In the genomic region with DNA sequence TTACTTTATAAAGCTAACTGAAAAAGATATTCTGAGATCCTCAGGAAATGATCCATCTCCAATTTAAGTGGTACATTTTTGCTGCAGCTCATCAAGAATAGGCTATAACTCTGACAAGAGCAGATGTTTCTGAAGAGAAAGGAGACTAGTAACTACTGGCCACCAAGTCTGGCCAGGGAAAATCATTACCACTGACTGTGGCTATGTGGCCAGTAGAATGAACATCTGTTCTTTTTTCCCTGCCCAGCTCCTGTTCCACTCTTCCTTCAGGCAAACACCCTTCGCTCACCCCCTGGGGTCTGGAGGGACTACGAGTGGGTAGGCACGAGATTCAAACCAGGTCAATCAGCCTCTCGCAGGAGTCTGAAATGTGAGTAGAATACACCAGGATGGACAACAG, we compare ENCODE assay signal across 19 cellular contexts. TPM values are rescaled to one million over a fixed set of nuclear protein-coding genes. Genes with fewer than 3 reads are reported as not detected.
A peak's percentile ranks its signal among the peaks of the same experiment; 100 is the strongest.
DNase-seq lines count a peak whose midpoint lies in the region; ATAC-seq and TF ChIP-seq lines count a peak whose summit lies in the region.
"Had no signal": no experiment of that assay in that cellular context is flagged by ENCODE, and none has a peak within 500 bp of the region (broad histone marks: within the 10 kb centered on the region; RNA-seq: fewer than 3 reads in every experiment).

No MANE protein-coding gene starts in this region.

- CTCF ChIA-PET in activated naive CD4-positive, alpha-beta T cell treated with anti-CD3 and anti-CD28 coated beads for 36 hours (lab: Charles Lee) = interaction anchor here (0.6 to 2.0 kb wide), 6 partner anchors 12 to 80 kb away, joined by 3 to 7 read pairs (median 4); no protein-coding TSS in a partner anchor

- peaks cover 6% of the 10 kb centered on the region for H3F3A ChIP-seq in OCI-LY1 (ENCODE audit: insufficient read depth, low read length)

- peaks cover 70% of the 10 kb centered on the region for H3K36me3 ChIP-seq in OCI-LY1 (ENCODE audit: insufficient read depth, low read length)
- H3K36me3 ChIP-seq: right atrium auricular region had no signal

- TF ChIP-seq CTCF in OCI-LY1 (IDR thresholded peaks at IDR 0.05; ENCODE audit: low read length) (no peak), GM13977 (IDR thresholded peaks at IDR 0.05; ENCODE audit: extremely low read depth, insufficient read depth, missing control alignments) (no peak)

- no peak overlapping the region for H3K4me3 ChIP-seq in OCI-LY1 (ENCODE audit: low read depth, low read length, poor library complexity, severe bottlenecking)
- H3K4me3 ChIP-seq: gastroesophageal sphincter, right atrium auricular region, SJSA1 had no signal

- no peaks in the 10 kb centered on the region for H4K20me1 ChIP-seq in OCI-LY1 (ENCODE audit: insufficient read depth, low read length)

- H3K27me3 Mint-ChIP-seq in activated naive CD4-positive, alpha-beta T cell treated with anti-CD3 and anti-CD28 coated beads for 36 hours (ENCODE audit: low read depth) = no peaks in the 10 kb centered on the region
- H3K27me3 Mint-ChIP-seq in stimulated activated naive B cell treated with anti-CD40 and anti-IgM and Interleukin-4, amounts not matched to agents 10 μg/mL and 1 μg/mL and 100 μg/mL, for 72 hours = no peaks in the 10 kb centered on the region
- H3K27me3 Mint-ChIP-seq: activated B cell treated with CpG ODN at 0.5 μM for 24 hours had no signal

- H2AFZ ChIP-seq in OCI-LY1 (ENCODE audit: low read length) = no peak overlapping the region

- peaks cover 56% of the 10 kb centered on the region for H3K36me3 Mint-ChIP-seq in activated naive CD4-positive, alpha-beta T cell treated with anti-CD3 and anti-CD28 coated beads for 36 hours (ENCODE audit: low read depth)
- peaks cover 43 to 64% of the 10 kb centered on the region in 2 donors for H3K36me3 Mint-ChIP-seq in stimulated activated naive B cell treated with anti-CD40 and anti-IgM and Interleukin-4, amounts not matched to agents 10 μg/mL and 1 μg/mL and 100 μg/mL, for 72 hours

- DNase-seq in activated naive CD4-positive, alpha-beta T cell treated with anti-CD3 and anti-CD28 coated beads for 36 hours = no peak
- no peak for DNase-seq in activated naive CD4-positive, alpha-beta T cell treated with anti-CD3 and anti-CD28 coated beads, Interleukin-2, amount 50 U/mL, for 16 hours
- peak; percentile 33 for DNase-seq in globus pallidus (ENCODE audit: low spot score)
- no peak for DNase-seq in stimulated activated naive B cell treated with anti-CD40 and anti-IgM and Interleukin-4, amounts not matched to agents 10 μg/mL and 1 μg/mL and 100 μg/mL, for 72 hours
- DNase-seq in GM13977 (ENCODE audit: low spot score) = no peak
- DNase-seq: activated B cell treated with CpG ODN at 0.5 μM for 24 hours, KBM-7, left colon, NCI-H1092 treated with DMSO at 0.1 percent for 48 hours, NCI-H2107 had no signal

- H3K9me3 ChIP-seq in OCI-LY1 (ENCODE audit: low read length) = peaks cover 5% of the 10 kb centered on the region; the same call in 1 of the 2 replicates
- H3K9me3 ChIP-seq: gastroesophageal sphincter, right atrium auricular region, SJSA1 had no signal

- intact Hi-C loops in activated naive CD4-positive, alpha-beta T cell treated with anti-CD3 and anti-CD28 coated beads for 36 hours (cut with micrococcal nuclease) = no loop called here

- no peak for ATAC-seq in stimulated activated naive B cell treated with anti-CD40 and anti-IgM and Interleukin-4, amounts not matched to agents 10 μg/mL and 1 μg/mL and 100 μg/mL, for 72 hours (replicated peaks)
- no peak for ATAC-seq in HG02623 (IDR thresholded peaks at IDR 0.05; ENCODE audit: unreplicated experiment)
- no peak for ATAC-seq in GM19035 (IDR thresholded peaks at IDR 0.05; ENCODE audit: unreplicated experiment)
- ATAC-seq: esophagus mucosa, gastroesophageal sphincter, left colon, Panc1 had no signal

- H3K27ac Mint-ChIP-seq in activated naive CD4-positive, alpha-beta T cell treated with anti-CD3 and anti-CD28 coated beads for 36 hours = peak overlapping the region; percentile 95
- peak overlapping the region; percentile 78 for H3K27ac Mint-ChIP-seq in stimulated activated naive B cell treated with anti-CD40 and anti-IgM and Interleukin-4, amounts not matched to agents 10 μg/mL and 1 μg/mL and 100 μg/mL, for 72 hours
- H3K27ac Mint-ChIP-seq: mesothelial cell of epicardium had no signal

- H3K79me2 ChIP-seq in OCI-LY1 (ENCODE audit: insufficient read depth, low read length) = peaks cover 62% of the 10 kb centered on the region

- H3K9ac ChIP-seq in OCI-LY1 (ENCODE audit: low read length) = peak overlapping the region; percentile 45

- no peaks in the 10 kb centered on the region for H3K9me2 ChIP-seq in OCI-LY1 (ENCODE audit: low read depth, low read length)

- no peaks in the 10 kb centered on the region for H3K27me3 ChIP-seq in OCI-LY1 (ENCODE audit: insufficient read depth, low read length)
- H3K27me3 ChIP-seq: gastroesophageal sphincter, right atrium auricular region, SJSA1 had no signal

- H3K4me1 ChIP-seq in OCI-LY1 (ENCODE audit: insufficient read depth, low read length, severe bottlenecking) = peaks cover 75% of the 10 kb centered on the region
- H3K4me1 ChIP-seq: SJSA1 had no signal

- H3K4me1 Mint-ChIP-seq in activated naive CD4-positive, alpha-beta T cell treated with anti-CD3 and anti-CD28 coated beads for 36 hours (ENCODE audit: low read depth) = peaks cover 78% of the 10 kb centered on the region
- H3K4me1 Mint-ChIP-seq in stimulated activated naive B cell treated with anti-CD40 and anti-IgM and Interleukin-4, amounts not matched to agents 10 μg/mL and 1 μg/mL and 100 μg/mL, for 72 hours = peaks cover 45 to 65% of the 10 kb centered on the region in 2 donors

- peaks cover 24% of the 10 kb centered on the region for H3K9me3 Mint-ChIP-seq in activated naive CD4-positive, alpha-beta T cell treated with anti-CD3 and anti-CD28 coated beads for 36 hours
- H3K9me3 Mint-ChIP-seq in stimulated activated naive B cell treated with anti-CD40 and anti-IgM and Interleukin-4, amounts not matched to agents 10 μg/mL and 1 μg/mL and 100 μg/mL, for 72 hours = peaks cover 9 to 10% of the 10 kb centered on the region in 2 donors

- in situ Hi-C loops in GM13977 (cut with MboI; ENCODE audit: low pct_unique_long_range_greater_than_20kb, low sequenced_read_pairs, unreplicated experiment) = no loop called here

- no peak overlapping the region for H3K4me3 Mint-ChIP-seq in activated naive CD4-positive, alpha-beta T cell treated with anti-CD3 and anti-CD28 coated beads for 36 hours
- H3K4me3 Mint-ChIP-seq in stimulated activated naive B cell treated with anti-CD40 and anti-IgM and Interleukin-4, amounts not matched to agents 10 μg/mL and 1 μg/mL and 100 μg/mL, for 72 hours = peak overlapping the region in 1 of 2 donors; percentile 11
- H3K4me3 Mint-ChIP-seq: activated B cell treated with CpG ODN at 0.5 μM for 24 hours, mesothelial cell of epicardium had no signal

- H3K27ac ChIP-seq in OCI-LY1 (ENCODE audit: low read depth, low read length, poor library complexity, severe bottlenecking) = peak overlapping the region; percentile 92
- H3K27ac ChIP-seq: right atrium auricular region, SJSA1 had no signal

- H3K4me2 ChIP-seq in OCI-LY1 (ENCODE audit: low read length) = peak overlapping the region; percentile 60

RNA-seq across cellular contexts. Expression of a gene that starts 23.9 kb away (rescaled TPM):
- total RNA-seq in activated naive CD4-positive, alpha-beta T cell treated with anti-CD3 and anti-CD28 coated beads for 36 hours = 100 to 1,000 TPM; 232 to 255 TPM
